ENCODE assay signal across 25 cellular contexts in genomic region chr5:148645527-148645926, GRCh38. TPM values are rescaled to one million over a fixed set of nuclear protein-coding genes. Genes with fewer than 3 reads are reported as not detected.
"Had no signal": no experiment of that assay in that cellular context is flagged by ENCODE, and none has a peak within 500 bp of the region (broad histone marks: within the 10 kb centered on the region; RNA-seq: fewer than 3 reads in every experiment).

No MANE protein-coding gene starts in this region.

- H3K4me3 ChIP-seq: PC-9, Peyer's patch, SJCRH30 had no signal

- H3K27me3 ChIP-seq: Peyer's patch had no signal

- H2AFZ ChIP-seq: PC-9 had no signal

- H3K27ac ChIP-seq: PC-9, Peyer's patch, SJCRH30 had no signal

- H3K27ac Mint-ChIP-seq: T-helper 17 cell had no signal

- H3K4me1 Mint-ChIP-seq: T-helper 17 cell had no signal

- H3K9me3 ChIP-seq: Peyer's patch, SJCRH30 had no signal

- H3K36me3 ChIP-seq: Peyer's patch, SJCRH30 had no signal

- H3K4me1 ChIP-seq: SJCRH30 had no signal

- H3K4me3 Mint-ChIP-seq: T-helper 17 cell had no signal

- H3K4me2 ChIP-seq: PC-9 had no signal

- DNase-seq: Karpas-422; KG1; MV-4-11; NCI-H1048; NCI-H1105; NCI-H1417 treated with DMSO at 0.1 percent for 48 hours; NCI-H146; NCI-H1694 treated with DMSO at 0.1 percent for 48 hours; NCI-H1930; NCI-H2081; NCI-H2107; NCI-H2227 treated with DMSO at 0.1 percent for 48 hours; NCI-H524; NCI-H526 treated with DMSO at 0.1 percent for 48 hours; NCI-H748 treated with DMSO at 0.1 percent for 48 hours; NK-92 treated with Interleukin-12 subunit alpha and Interleukin-12 subunit beta, amount 100 ng/mL, for 24 hours; OCI-M1; PC-9; Peyer's patch; SHP77 treated with DMSO at 0.1 percent for 48 hours; SJCRH30; T-helper 1 cell; T-helper 17 cell had no signal

RNA-seq across cellular contexts. Expression of gene HTR4, which starts 8.8 kb away (rescaled TPM):
- total RNA-seq: NCI-H460, PC-9, RPMI7951, T-helper 17 cell had no signal
